8 cellular contexts compared by ENCODE assay signal in genomic region chr12:121579981-121580868, GRCh38. TPM values are rescaled to one million over a fixed set of nuclear protein-coding genes. Genes with fewer than 3 reads are reported as not detected.
DNase-seq lines count a peak whose midpoint lies in the region; ATAC-seq and TF ChIP-seq lines count a peak whose summit lies in the region.

No MANE protein-coding gene starts in this region.

- no peaks in the 10 kb centered on the region for H3K27me3 Mint-ChIP-seq in CD4-positive, CD25-positive, alpha-beta regulatory T cell

- peak; percentile 66 to 84 (median 75) for DNase-seq in CD4-positive, CD25-positive, alpha-beta regulatory T cell
- DNase-seq in HEK293T (ENCODE audit: extremely low spot score): peak; percentile 75
- DNase-seq in NCI-H82 treated with DMSO at 0.1 percent for 48 hours (lab: John Stamatoyannopoulos, UW; ENCODE audit: unreplicated experiment): peak; percentile 68
- DNase-seq in activated CD8-positive, alpha-beta memory T cell treated with anti-CD3 and anti-CD28 coated beads for 48 hours (ENCODE audit: low read depth in 2 of 3, low spot score in 2 of 3): peak; percentile 42 to 52 (median 44)
- peak; percentile 49 for DNase-seq in stimulated activated CD8-positive, alpha-beta memory T cell treated with anti-CD3 and anti-CD28 coated beads, Interleukin-15, amount 100 ng/mL, for 48 hours (ENCODE audit: low read depth in 2 of 2)

- H3K36me3 Mint-ChIP-seq in CD4-positive, CD25-positive, alpha-beta regulatory T cell: peaks cover 11% of the 10 kb centered on the region

- peaks cover 60% of the 10 kb centered on the region for H3K4me1 ChIP-seq in CD4-positive, CD25-positive, alpha-beta regulatory T cell (ENCODE audit: control insufficient read depth, insufficient read depth, low read length, poor library complexity, severe bottlenecking)
- H3K4me1 ChIP-seq in endocrine pancreas (ENCODE audit: control insufficient read depth, insufficient read depth, low read length) (no peaks in the 10 kb centered on the region), mesodermal cell (ENCODE audit: control insufficient read depth, insufficient read depth, low read length, poor library complexity, severe bottlenecking) (peaks cover 30% of the 10 kb centered on the region)

- H3K4me3 Mint-ChIP-seq in CD4-positive, CD25-positive, alpha-beta regulatory T cell: peak overlapping the region; percentile 87 to 100 (median 96)

- H3K27me3 ChIP-seq in CD4-positive, CD25-positive, alpha-beta regulatory T cell (ENCODE audit: control insufficient read depth, insufficient read depth, low read length): no peaks in the 10 kb centered on the region
- H3K27me3 ChIP-seq in endocrine pancreas (ENCODE audit: control insufficient read depth, insufficient read depth, low read length): no peaks in the 10 kb centered on the region

- H3K4me1 Mint-ChIP-seq in CD4-positive, CD25-positive, alpha-beta regulatory T cell: peaks cover 5 to 72% (median 40%) of the 10 kb centered on the region in 4 donors

- peak overlapping the region; percentile 95 to 100 (median 99) for H3K27ac Mint-ChIP-seq in CD4-positive, CD25-positive, alpha-beta regulatory T cell

- CTCF ChIA-PET in HEK293T (lab: Yijun Ruan, JAX): interaction anchor here (0.6 to 1.6 kb wide), 2 partner anchors 14 to 45 kb away, joined by 3 read pairs; no protein-coding TSS in a partner anchor

- 0% methylated on average over 1 to 10 of the region's 54 CpGs for WGBS in mesodermal cell (ENCODE audit: insufficient coverage in 2 of 2), 2 experiments

- peak overlapping the region; percentile 93 for H3K27ac ChIP-seq in CD4-positive, CD25-positive, alpha-beta regulatory T cell (ENCODE audit: insufficient read depth, low read length, poor library complexity, severe bottlenecking)
- peak overlapping the region; percentile 95 for H3K27ac ChIP-seq in mesodermal cell (ENCODE audit: low read depth, low read length, severe bottlenecking)

- H3K9me3 ChIP-seq in CD4-positive, CD25-positive, alpha-beta regulatory T cell (ENCODE audit: control insufficient read depth in 2 of 2, low read length in 2 of 2): no peaks in the 10 kb centered on the region
- H3K9me3 ChIP-seq in endocrine pancreas (ENCODE audit: control insufficient read depth, low read length): no peaks in the 10 kb centered on the region
- H3K9me3 ChIP-seq in mesodermal cell (ENCODE audit: control insufficient read depth, low read length): no peaks in the 10 kb centered on the region

- ATAC-seq in CD4-positive, CD25-positive, alpha-beta regulatory T cell (ENCODE audit: low read depth in 2 of 2): peak; percentile 55 to 59
- ATAC-seq in HG03571 (IDR thresholded peaks at IDR 0.05; ENCODE audit: unreplicated experiment): no peak

- H3K36me3 ChIP-seq in CD4-positive, CD25-positive, alpha-beta regulatory T cell (ENCODE audit: control insufficient read depth, insufficient read depth, low read length): peaks cover 8% of the 10 kb centered on the region
- no peaks in the 10 kb centered on the region for H3K36me3 ChIP-seq in endocrine pancreas (ENCODE audit: control insufficient read depth, insufficient read depth, low read length)
- H3K36me3 ChIP-seq in mesodermal cell (ENCODE audit: control insufficient read depth, insufficient read depth, low read length): peaks cover 5% of the 10 kb centered on the region

- H3K9ac ChIP-seq in endocrine pancreas (ENCODE audit: control insufficient read depth, insufficient read depth, low read length): no peak overlapping the region

- peaks cover 0 to 2% (median 0%) of the 10 kb centered on the region in 7 donors for H3K9me3 Mint-ChIP-seq in CD4-positive, CD25-positive, alpha-beta regulatory T cell

- POLR2A ChIA-PET in HEK293T (lab: Yijun Ruan, JAX): interaction anchor here (0.6 to 1.6 kb wide), 8 partner anchors 11 to 260 kb away, joined by 3 to 5 read pairs (median 4); no protein-coding TSS in a partner anchor

- peak overlapping the region; percentile 95 for H3K4me3 ChIP-seq in CD4-positive, CD25-positive, alpha-beta regulatory T cell (ENCODE audit: low read depth, low read length)
- H3K4me3 ChIP-seq in endocrine pancreas (ENCODE audit: control insufficient read depth, insufficient read depth, low read length): peak overlapping the region; percentile 78
- H3K4me3 ChIP-seq in mesodermal cell (ENCODE audit: extremely low read depth, insufficient read depth, low read length, poor library complexity, severe bottlenecking): peak overlapping the region; percentile 70

TF ChIP-seq in HEK293T, 16 proteins besides CTCF, POLR2A, EP300 and RAD21:
- TF ChIP-seq L3MBTL2 (conservative IDR thresholded peaks at IDR 0.05): 0 out of 2 replicates have a peak, but pooled peaks have one; percentile 19
- no peak for TF ChIP-seq SP1 (IDR thresholded peaks at IDR 0.05)
- TF ChIP-seq ZNF384 (IDR thresholded peaks at IDR 0.05): peak; percentile 83

RNA-seq across cellular contexts. Expression of gene KDM2B, which starts 0.6 kb away (rescaled TPM):
- total RNA-seq in CD4-positive, CD25-positive, alpha-beta regulatory T cell: 128 TPM
- polyA plus RNA-seq in CD4-positive, CD25-positive, alpha-beta regulatory T cell: 10 to 100 TPM in 3 of 4 donors, 1 to 10 TPM in 1; 9.4 to 12.2 (median 11.0) TPM
- polyA plus RNA-seq in mesodermal cell (2013, experiment 1 of 2): 52.8 TPM
- polyA plus RNA-seq in mesodermal cell (2013, experiment 2 of 2): 50.4 TPM

RNA-seq across cellular contexts. Expression of gene ORAI1, which starts 46.1 kb away (rescaled TPM):
- total RNA-seq in CD4-positive, CD25-positive, alpha-beta regulatory T cell: 53.5 TPM
- polyA plus RNA-seq in CD4-positive, CD25-positive, alpha-beta regulatory T cell: 100 to 1,000 TPM; 142 to 181 (median 173) TPM
- 29.6 TPM for polyA plus RNA-seq in mesodermal cell (2013, experiment 1 of 2)
- 21.0 TPM for polyA plus RNA-seq in mesodermal cell (2013, experiment 2 of 2)
